In genomic region chr5:143405063-143405746, GRCh38 we compare ENCODE assay signal across 1 cellular context.
TF ChIP-seq lines count a peak whose summit lies in the region.

No MANE protein-coding gene starts in this region.

TF ChIP-seq in HepG2, 621 proteins besides CTCF, POLR2A, EP300 and RAD21 (continued from another document and continues in another):
- TF ChIP-seq PHF21A (CRISPR knock-in tag; IDR thresholded peaks at IDR 0.05) = no peak; the same call in 1 of the 2 replicates
- TF ChIP-seq, protein P1, sequence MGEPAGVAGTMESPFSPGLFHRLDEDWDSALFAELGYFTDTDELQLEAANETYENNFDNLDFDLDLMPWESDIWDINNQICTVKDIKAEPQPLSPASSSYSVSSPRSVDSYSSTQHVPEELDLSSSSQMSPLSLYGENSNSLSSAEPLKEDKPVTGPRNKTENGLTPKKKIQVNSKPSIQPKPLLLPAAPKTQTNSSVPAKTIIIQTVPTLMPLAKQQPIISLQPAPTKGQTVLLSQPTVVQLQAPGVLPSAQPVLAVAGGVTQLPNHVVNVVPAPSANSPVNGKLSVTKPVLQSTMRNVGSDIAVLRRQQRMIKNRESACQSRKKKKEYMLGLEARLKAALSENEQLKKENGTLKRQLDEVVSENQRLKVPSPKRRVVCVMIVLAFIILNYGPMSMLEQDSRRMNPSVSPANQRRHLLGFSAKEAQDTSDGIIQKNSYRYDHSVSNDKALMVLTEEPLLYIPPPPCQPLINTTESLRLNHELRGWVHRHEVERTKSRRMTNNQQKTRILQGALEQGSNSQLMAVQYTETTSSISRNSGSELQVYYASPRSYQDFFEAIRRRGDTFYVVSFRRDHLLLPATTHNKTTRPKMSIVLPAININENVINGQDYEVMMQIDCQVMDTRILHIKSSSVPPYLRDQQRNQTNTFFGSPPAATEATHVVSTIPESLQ (CRISPR knock-in tag; conservative IDR thresholded peaks at IDR 0.05) = no peak
- no peak for TF ChIP-seq ZNF468 (CRISPR knock-in tag; IDR thresholded peaks at IDR 0.05)
- peak; percentile 71 for TF ChIP-seq ZFY (CRISPR knock-in tag; IDR thresholded peaks at IDR 0.05)
- TF ChIP-seq, protein P2, sequence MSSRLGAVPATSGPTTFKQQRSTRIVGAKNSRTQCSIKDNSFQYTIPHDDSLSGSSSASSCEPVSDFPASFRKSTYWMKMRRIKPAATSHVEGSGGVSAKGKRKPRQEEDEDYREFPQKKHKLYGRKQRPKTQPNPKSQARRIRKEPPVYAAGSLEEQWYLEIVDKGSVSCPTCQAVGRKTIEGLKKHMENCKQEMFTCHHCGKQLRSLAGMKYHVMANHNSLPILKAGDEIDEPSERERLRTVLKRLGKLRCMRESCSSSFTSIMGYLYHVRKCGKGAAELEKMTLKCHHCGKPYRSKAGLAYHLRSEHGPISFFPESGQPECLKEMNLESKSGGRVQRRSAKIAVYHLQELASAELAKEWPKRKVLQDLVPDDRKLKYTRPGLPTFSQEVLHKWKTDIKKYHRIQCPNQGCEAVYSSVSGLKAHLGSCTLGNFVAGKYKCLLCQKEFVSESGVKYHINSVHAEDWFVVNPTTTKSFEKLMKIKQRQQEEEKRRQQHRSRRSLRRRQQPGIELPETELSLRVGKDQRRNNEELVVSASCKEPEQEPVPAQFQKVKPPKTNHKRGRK (CRISPR knock-in tag; IDR thresholded peaks at IDR 0.05) = no peak
- TF ChIP-seq DMAP1 (CRISPR knock-in tag; IDR thresholded peaks at IDR 0.05) = peak; percentile 92
- TF ChIP-seq, protein P3, sequence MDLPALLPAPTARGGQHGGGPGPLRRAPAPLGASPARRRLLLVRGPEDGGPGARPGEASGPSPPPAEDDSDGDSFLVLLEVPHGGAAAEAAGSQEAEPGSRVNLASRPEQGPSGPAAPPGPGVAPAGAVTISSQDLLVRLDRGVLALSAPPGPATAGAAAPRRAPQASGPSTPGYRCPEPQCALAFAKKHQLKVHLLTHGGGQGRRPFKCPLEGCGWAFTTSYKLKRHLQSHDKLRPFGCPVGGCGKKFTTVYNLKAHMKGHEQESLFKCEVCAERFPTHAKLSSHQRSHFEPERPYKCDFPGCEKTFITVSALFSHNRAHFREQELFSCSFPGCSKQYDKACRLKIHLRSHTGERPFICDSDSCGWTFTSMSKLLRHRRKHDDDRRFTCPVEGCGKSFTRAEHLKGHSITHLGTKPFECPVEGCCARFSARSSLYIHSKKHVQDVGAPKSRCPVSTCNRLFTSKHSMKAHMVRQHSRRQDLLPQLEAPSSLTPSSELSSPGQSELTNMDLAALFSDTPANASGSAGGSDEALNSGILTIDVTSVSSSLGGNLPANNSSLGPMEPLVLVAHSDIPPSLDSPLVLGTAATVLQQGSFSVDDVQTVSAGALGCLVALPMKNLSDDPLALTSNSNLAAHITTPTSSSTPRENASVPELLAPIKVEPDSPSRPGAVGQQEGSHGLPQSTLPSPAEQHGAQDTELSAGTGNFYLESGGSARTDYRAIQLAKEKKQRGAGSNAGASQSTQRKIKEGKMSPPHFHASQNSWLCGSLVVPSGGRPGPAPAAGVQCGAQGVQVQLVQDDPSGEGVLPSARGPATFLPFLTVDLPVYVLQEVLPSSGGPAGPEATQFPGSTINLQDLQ (CRISPR knock-in tag; IDR thresholded peaks at IDR 0.05) = no peak
- peak; percentile 86; the same call in 1 of the 2 replicates for TF ChIP-seq FOXO4 (CRISPR knock-in tag; conservative IDR thresholded peaks at IDR 0.05)
- TF ChIP-seq NR3C1 (CRISPR knock-in tag; IDR thresholded peaks at IDR 0.05) = no peak
- TF ChIP-seq MAFF (IDR thresholded peaks at IDR 0.05; ENCODE audit: low read depth, low read length) = no peak
- TF ChIP-seq MTA1 (CRISPR knock-in tag; IDR thresholded peaks at IDR 0.05; ENCODE audit: borderline replicate concordance) = peak; percentile 30; the same call in 1 of the 2 replicates
- peak; percentile 43; the same call in 1 of the 2 replicates for TF ChIP-seq MAZ (IDR thresholded peaks at IDR 0.05; ENCODE audit: borderline replicate concordance, low read depth, low read length)
- TF ChIP-seq MAZ (CRISPR knock-in tag; IDR thresholded peaks at IDR 0.05; ENCODE audit: low read depth) = 0 out of 2 replicates have a peak, but pooled peaks have one; percentile 43
- peak; percentile 68 for TF ChIP-seq AGO2 (optimal IDR thresholded peaks at IDR 0.05; ENCODE audit: low read depth, low read length)
- TF ChIP-seq KAT8 (CRISPR knock-in tag; IDR thresholded peaks at IDR 0.05) = peak; percentile 87
- TF ChIP-seq POLR2AphosphoS5 (IDR thresholded peaks at IDR 0.05; ENCODE audit: low read depth, low read length) = peak; percentile 35; the same call in 1 of the 2 replicates
- TF ChIP-seq, protein P4, sequence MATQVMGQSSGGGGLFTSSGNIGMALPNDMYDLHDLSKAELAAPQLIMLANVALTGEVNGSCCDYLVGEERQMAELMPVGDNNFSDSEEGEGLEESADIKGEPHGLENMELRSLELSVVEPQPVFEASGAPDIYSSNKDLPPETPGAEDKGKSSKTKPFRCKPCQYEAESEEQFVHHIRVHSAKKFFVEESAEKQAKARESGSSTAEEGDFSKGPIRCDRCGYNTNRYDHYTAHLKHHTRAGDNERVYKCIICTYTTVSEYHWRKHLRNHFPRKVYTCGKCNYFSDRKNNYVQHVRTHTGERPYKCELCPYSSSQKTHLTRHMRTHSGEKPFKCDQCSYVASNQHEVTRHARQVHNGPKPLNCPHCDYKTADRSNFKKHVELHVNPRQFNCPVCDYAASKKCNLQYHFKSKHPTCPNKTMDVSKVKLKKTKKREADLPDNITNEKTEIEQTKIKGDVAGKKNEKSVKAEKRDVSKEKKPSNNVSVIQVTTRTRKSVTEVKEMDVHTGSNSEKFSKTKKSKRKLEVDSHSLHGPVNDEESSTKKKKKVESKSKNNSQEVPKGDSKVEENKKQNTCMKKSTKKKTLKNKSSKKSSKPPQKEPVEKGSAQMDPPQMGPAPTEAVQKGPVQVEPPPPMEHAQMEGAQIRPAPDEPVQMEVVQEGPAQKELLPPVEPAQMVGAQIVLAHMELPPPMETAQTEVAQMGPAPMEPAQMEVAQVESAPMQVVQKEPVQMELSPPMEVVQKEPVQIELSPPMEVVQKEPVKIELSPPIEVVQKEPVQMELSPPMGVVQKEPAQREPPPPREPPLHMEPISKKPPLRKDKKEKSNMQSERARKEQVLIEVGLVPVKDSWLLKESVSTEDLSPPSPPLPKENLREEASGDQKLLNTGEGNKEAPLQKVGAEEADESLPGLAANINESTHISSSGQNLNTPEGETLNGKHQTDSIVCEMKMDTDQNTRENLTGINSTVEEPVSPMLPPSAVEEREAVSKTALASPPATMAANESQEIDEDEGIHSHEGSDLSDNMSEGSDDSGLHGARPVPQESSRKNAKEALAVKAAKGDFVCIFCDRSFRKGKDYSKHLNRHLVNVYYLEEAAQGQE (IDR thresholded peaks at IDR 0.05; ENCODE audit: borderline replicate concordance in 1 of 2, low read depth in 1 of 2, low read length in 2 of 2) = no peak
- no peak for TF ChIP-seq ZNF691 (CRISPR knock-in tag; IDR thresholded peaks at IDR 0.05; ENCODE audit: borderline replicate concordance, low read depth)
- TF ChIP-seq RELA (CRISPR knock-in tag; IDR thresholded peaks at IDR 0.05) = peak; percentile 59; the same call in 1 of the 2 replicates
- TF ChIP-seq ZNF335 (CRISPR knock-in tag; IDR thresholded peaks at IDR 0.05) = peak; percentile 74; the same call in 1 of the 2 replicates
- no peak for TF ChIP-seq ATF4 (CRISPR knock-in tag; IDR thresholded peaks at IDR 0.05)
- no peak for TF ChIP-seq AKNA (CRISPR knock-in tag; IDR thresholded peaks at IDR 0.05; ENCODE audit: borderline replicate concordance)
- TF ChIP-seq SNRNP70 (IDR thresholded peaks at IDR 0.05; ENCODE audit: low read depth, low read length) = no peak
- TF ChIP-seq ZNF230 (CRISPR knock-in tag; IDR thresholded peaks at IDR 0.05) = no peak
- no peak; the same call in 1 of the 2 replicates for TF ChIP-seq ATAD3A (CRISPR knock-in tag; IDR thresholded peaks at IDR 0.05)
- TF ChIP-seq ZNF607 (CRISPR knock-in tag; IDR thresholded peaks at IDR 0.05; ENCODE audit: borderline replicate concordance) = peak; percentile 83
- no peak for TF ChIP-seq ZNF850 (CRISPR knock-in tag; conservative IDR thresholded peaks at IDR 0.05)
- peak; percentile 64; the same call in 1 of the 2 replicates for TF ChIP-seq ZNF431 (CRISPR knock-in tag; IDR thresholded peaks at IDR 0.05; ENCODE audit: borderline replicate concordance, low read depth)
- no peak for TF ChIP-seq ZBTB26 (CRISPR knock-in tag; IDR thresholded peaks at IDR 0.05; ENCODE audit: borderline replicate concordance)
- no peak for TF ChIP-seq ZNF558 (CRISPR knock-in tag; IDR thresholded peaks at IDR 0.05; ENCODE audit: borderline replicate concordance)
- TF ChIP-seq ADNP (CRISPR knock-in tag; IDR thresholded peaks at IDR 0.05) = no peak
- peak; percentile 63; the same call in 1 of the 2 replicates for TF ChIP-seq ZNF446 (CRISPR knock-in tag; IDR thresholded peaks at IDR 0.05)
- no peak for TF ChIP-seq CC2D1A (CRISPR knock-in tag; IDR thresholded peaks at IDR 0.05)
- TF ChIP-seq BRF2 (CRISPR knock-in tag; IDR thresholded peaks at IDR 0.05) = peak; percentile 71; the same call in 1 of the 2 replicates
- TF ChIP-seq, protein P5, sequence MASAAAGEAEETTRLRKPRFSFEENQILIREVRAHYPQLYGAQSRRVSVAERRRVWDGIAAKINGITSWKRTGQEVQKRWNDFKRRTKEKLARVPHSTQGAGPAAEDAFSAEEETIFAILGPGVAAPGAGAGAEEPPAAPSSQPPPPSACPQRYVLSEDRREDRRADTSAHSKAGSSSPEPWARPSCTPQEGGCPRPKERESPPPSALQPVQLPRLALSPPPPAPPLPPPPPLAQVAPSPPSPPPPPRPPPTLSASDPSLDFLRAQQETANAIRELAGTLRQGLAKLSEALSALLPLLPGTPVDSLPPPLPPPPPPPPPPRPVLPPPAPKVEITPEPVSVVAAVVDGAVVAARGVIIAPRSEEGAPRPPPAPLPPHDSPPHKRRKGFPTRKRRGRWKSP (CRISPR knock-in tag; IDR thresholded peaks at IDR 0.05) = peak; percentile 38; the same call in 1 of the 2 replicates
